28 cellular contexts compared by ENCODE assay signal in genomic region chr3:63089007-63089406, GRCh38.
"Had no signal": no experiment of that assay in that cellular context is flagged by ENCODE, and none has a peak within 500 bp of the region (broad histone marks: within the 10 kb centered on the region; RNA-seq: fewer than 3 reads in every experiment).

No MANE protein-coding gene starts in this region.

- H3K9me3 ChIP-seq: lower lobe of right lung, psoas muscle, thoracic aorta, tibial nerve, upper lobe of left lung had no signal

- H3K27me3 ChIP-seq: dorsolateral prefrontal cortex, heart right ventricle, tibial nerve, upper lobe of left lung had no signal

- H3K4me3 Mint-ChIP-seq: immature natural killer cell; naive thymus-derived CD8-positive, alpha-beta T cell; nephron progenitor cell; stimulated activated naive B cell treated with anti-CD40 and anti-IgM and Interleukin-4, amounts not matched to agents 10 μg/mL and 1 μg/mL and 100 μg/mL, for 72 hours; stimulated activated naive CD8-positive, alpha-beta T cell treated with anti-CD3 and anti-CD28 coated beads, Interleukin-15, Interleukin-2, amounts not matched to agents 100 ng/mL and 50 ng/mL, for 24 hours had no signal

- H3K4me1 ChIP-seq: heart right ventricle, lower lobe of right lung, psoas muscle, tibial nerve, upper lobe of left lung had no signal

- H3K27me3 Mint-ChIP-seq: stimulated activated naive B cell treated with anti-CD40 and anti-IgM and Interleukin-4, amounts not matched to agents 10 μg/mL and 1 μg/mL and 100 μg/mL, for 72 hours; stimulated activated naive CD8-positive, alpha-beta T cell treated with anti-CD3 and anti-CD28 coated beads, Interleukin-15, Interleukin-2, amounts not matched to agents 100 ng/mL and 50 ng/mL, for 24 hours had no signal

- H3K36me3 Mint-ChIP-seq: immature natural killer cell; naive thymus-derived CD8-positive, alpha-beta T cell; stimulated activated naive B cell treated with anti-CD40 and anti-IgM and Interleukin-4, amounts not matched to agents 10 μg/mL and 1 μg/mL and 100 μg/mL, for 72 hours had no signal

- H3K27ac ChIP-seq: dorsolateral prefrontal cortex, epithelial cell of prostate, heart right ventricle, lower lobe of right lung, psoas muscle, skin epidermis, thoracic aorta, tibial nerve, upper lobe of left lung had no signal

- H3K36me3 ChIP-seq: heart right ventricle, lower lobe of right lung, thoracic aorta, tibial nerve, upper lobe of left lung had no signal

- ATAC-seq: esophagus mucosa; heart right ventricle; left ventricle myocardium superior; lower lobe of right lung; naive thymus-derived CD8-positive, alpha-beta T cell; psoas muscle; right cardiac atrium; stimulated activated naive B cell treated with anti-CD40 and anti-IgM and Interleukin-4, amounts not matched to agents 10 μg/mL and 1 μg/mL and 100 μg/mL, for 72 hours had no signal

- DNase-seq: cortex of kidney; dorsolateral prefrontal cortex; effector CD4-positive, alpha-beta T cell; foreskin melanocyte; glutamatergic neuron; heart right ventricle; hippocampal formation; immature natural killer cell; left ventricle myocardium superior; lower lobe of right lung; naive thymus-derived CD8-positive, alpha-beta T cell; nephron progenitor cell; nucleus accumbens; posterior cingulate gyrus; psoas muscle; right cardiac atrium; stimulated activated CD4-positive, alpha-beta T cell treated with anti-CD3 and anti-CD28 coated beads, Interleukin-15, amount 100 ng/mL, for 24 hours; stimulated activated CD4-positive, alpha-beta T cell treated with anti-CD3 and anti-CD28 coated beads, Interleukin-2, amount 100 ng/mL, for 48 hours; stimulated activated naive B cell treated with anti-CD40 and anti-IgM and Interleukin-4, amounts not matched to agents 10 μg/mL and 1 μg/mL and 100 μg/mL, for 72 hours; upper lobe of left lung had no signal

- H3K4me3 ChIP-seq: dorsolateral prefrontal cortex, heart right ventricle, lower lobe of right lung, psoas muscle, skin epidermis, thoracic aorta, tibial nerve, upper lobe of left lung had no signal

- H3K4me1 Mint-ChIP-seq: immature natural killer cell; naive thymus-derived CD8-positive, alpha-beta T cell; stimulated activated naive B cell treated with anti-CD40 and anti-IgM and Interleukin-4, amounts not matched to agents 10 μg/mL and 1 μg/mL and 100 μg/mL, for 72 hours had no signal

- FAIRE-seq: keratinocyte, urothelium cell line had no signal

- H3K27ac Mint-ChIP-seq: immature natural killer cell; naive thymus-derived CD8-positive, alpha-beta T cell; stimulated activated naive B cell treated with anti-CD40 and anti-IgM and Interleukin-4, amounts not matched to agents 10 μg/mL and 1 μg/mL and 100 μg/mL, for 72 hours; stimulated activated naive CD8-positive, alpha-beta T cell treated with anti-CD3 and anti-CD28 coated beads, Interleukin-15, Interleukin-2, amounts not matched to agents 100 ng/mL and 50 ng/mL, for 24 hours had no signal
